Comparison of ENCODE assay signal across 10 cellular contexts in the genomic region with DNA sequence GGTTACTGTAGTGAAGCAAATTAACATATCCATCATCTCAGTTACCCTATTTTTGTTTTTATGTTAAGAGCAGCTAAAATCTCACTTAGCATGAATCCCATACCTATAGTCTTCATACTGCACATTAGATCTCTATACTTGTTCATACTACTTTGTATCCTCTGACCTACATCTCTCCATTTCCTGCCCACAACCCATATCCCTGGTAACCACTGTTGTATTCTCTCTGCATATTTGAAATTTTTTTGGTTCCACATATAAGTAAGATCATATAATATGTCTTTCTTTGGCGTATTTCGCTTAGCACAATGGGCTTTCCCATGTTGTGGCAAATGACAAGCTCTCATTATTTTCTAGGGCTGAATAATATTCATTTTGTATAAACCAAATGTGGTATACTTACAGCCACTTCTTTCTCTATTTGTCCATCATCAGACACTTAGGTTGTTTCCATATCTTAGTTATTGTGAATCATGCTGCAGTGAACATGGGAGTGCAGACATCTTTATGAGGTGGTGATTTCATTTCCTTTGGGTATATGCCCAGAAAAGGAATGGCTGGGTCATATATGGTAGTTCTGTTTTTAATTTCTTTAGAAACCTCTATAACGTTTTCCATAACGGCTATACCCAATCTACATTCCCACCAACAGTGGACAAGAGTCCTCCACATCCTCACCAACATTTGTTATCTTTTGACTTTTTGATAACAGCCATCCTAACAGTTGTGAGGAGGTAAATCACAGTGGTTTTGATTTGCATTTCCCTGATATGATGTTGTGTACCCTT. TPM values are rescaled to one million over a fixed set of nuclear protein-coding genes. Genes with fewer than 3 reads are reported as not detected.
A peak's percentile ranks its signal among the peaks of the same experiment; 100 is the strongest.
DNase-seq lines count a peak whose midpoint lies in the region; ATAC-seq and TF ChIP-seq lines count a peak whose summit lies in the region.
"Had no signal": no experiment of that assay in that cellular context is flagged by ENCODE, and none has a peak within 500 bp of the region (broad histone marks: within the 10 kb centered on the region; RNA-seq: fewer than 3 reads in every experiment).

No MANE protein-coding gene starts in this region.

- H3K4me1 ChIP-seq in A673 (ENCODE audit: insufficient read depth, low read length, poor library complexity, severe bottlenecking): no peaks in the 10 kb centered on the region
- peaks cover 8% of the 10 kb centered on the region for H3K4me1 ChIP-seq in foreskin keratinocyte

- peaks cover 36% of the 10 kb centered on the region for H3K9me3 Mint-ChIP-seq in activated naive CD8-positive, alpha-beta T cell (ENCODE audit: low read depth)

- TF ChIP-seq CTCF in A673 (conservative IDR thresholded peaks at IDR 0.05; ENCODE audit: low read depth, low read length) (no peak), foreskin keratinocyte (conservative IDR thresholded peaks at IDR 0.05) (no peak)

- no TSS peak for BruUV-seq in A673 (replicated peaks; lab: Mats Ljungman, UMichigan)

- peak; percentile 68 for ATAC-seq in foreskin keratinocyte
- ATAC-seq in HG03159 (IDR thresholded peaks at IDR 0.05; ENCODE audit: unreplicated experiment): no peak

- intact Hi-C loops in A673 (cut with micrococcal nuclease; ENCODE audit: unreplicated experiment): no loop called here
- intact Hi-C loops in cardiac septum (cut with DNase I): no loop called here

- H3K36me3 ChIP-seq in A673 (ENCODE audit: insufficient read depth, low read length, poor library complexity, severe bottlenecking): no peaks in the 10 kb centered on the region

- POLR2A ChIA-PET in A673 (lab: Charles Lee; ENCODE audit: low non-redundant PET): no interaction called here

- peaks cover 93% of the 10 kb centered on the region for H3K4me1 Mint-ChIP-seq in activated naive CD8-positive, alpha-beta T cell (ENCODE audit: low read depth)

- peak overlapping the region; percentile 18 for H3K4me3 Mint-ChIP-seq in activated naive CD8-positive, alpha-beta T cell

- no peak overlapping the region for H3K4me3 ChIP-seq in A673 (ENCODE audit: low read depth, low read length, poor library complexity, severe bottlenecking)

- no peaks in the 10 kb centered on the region for H3K9me3 ChIP-seq in A673 (ENCODE audit: low read depth, low read length, poor library complexity, severe bottlenecking)

- CTCF ChIA-PET in A673 (lab: Charles Lee): no interaction called here

- no peaks in the 10 kb centered on the region for H3K27me3 Mint-ChIP-seq in activated naive CD8-positive, alpha-beta T cell

- peaks cover 67% of the 10 kb centered on the region for H3K36me3 Mint-ChIP-seq in activated naive CD8-positive, alpha-beta T cell

- H3K27ac Mint-ChIP-seq in activated naive CD8-positive, alpha-beta T cell: peak overlapping the region; percentile 97

- H3K27ac ChIP-seq in A673 (ENCODE audit: low read depth, low read length, poor library complexity, severe bottlenecking): no peak overlapping the region
- H3K27ac ChIP-seq in foreskin keratinocyte: no peak overlapping the region

- DNase-seq in A673 (ENCODE audit: low spot score) (peak; percentile 4), GM04503 (ENCODE audit: low read depth) (peak; percentile 14), foreskin keratinocyte (peak; percentile 39 to 72), ureter (ENCODE audit: low spot score) (no peak), NCI-H1417 (lab: John Stamatoyannopoulos, UW) (no peak), cardiac septum (ENCODE audit: low spot score) (no peak)
- DNase-seq: NCI-H2107, SHP77 treated with DMSO at 0.1 percent for 48 hours had no signal

- H3K27me3 ChIP-seq in A673 (replicated peaks; ENCODE audit: insufficient read depth, low read depth, low read length, poor library complexity): no peaks in the 10 kb centered on the region
- no peaks in the 10 kb centered on the region for H3K27me3 ChIP-seq in foreskin keratinocyte

RNA-seq across cellular contexts. Expression of gene BACH2, which starts 39.8 kb away (rescaled TPM):
- total RNA-seq in A673 (2021) (0.37 and 1.9 TPM in 2 replicates), foreskin keratinocyte (0.99 and 1.4 TPM in 2 replicates), ureter (4.3 TPM), cardiac septum (8.4 TPM)
- polyA plus RNA-seq in foreskin keratinocyte: 0.17 and 0.27 TPM in 2 replicates

Comparison
In these comparisons a context has a peak if more than half of its experiments do, and no peak if none do; other contexts are left out.
1. DNase-seq: peak in A673 (single experiment), GM04503 (single experiment) and foreskin keratinocyte (2 of 2); none in ureter (single experiment), NCI-H1417 (0 of 3) and cardiac septum (single experiment).